ENCODE assay signal across 20 cellular contexts in the genomic region with DNA sequence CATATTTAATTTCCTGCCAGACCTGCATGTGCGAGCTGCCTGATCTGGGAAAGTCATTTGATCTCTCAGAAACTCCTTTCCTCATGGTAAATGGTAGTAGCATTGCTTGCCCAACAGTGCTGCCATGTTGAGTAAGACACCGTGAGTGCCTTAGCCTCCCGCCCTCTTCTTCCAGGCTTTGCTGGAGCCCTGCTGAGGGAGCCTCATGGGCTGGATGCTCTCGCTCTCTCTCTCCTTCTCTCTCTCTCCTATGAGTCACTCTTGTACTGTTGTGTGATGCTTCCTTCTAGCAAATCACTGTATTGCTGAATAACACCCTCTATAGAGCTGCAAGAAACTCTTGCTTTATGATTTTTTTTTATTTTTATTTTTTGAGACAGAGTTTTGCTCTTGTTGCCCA.
A peak's percentile ranks its signal among the peaks of the same experiment; 100 is the strongest.
DNase-seq lines count a peak whose midpoint lies in the region; ATAC-seq and TF ChIP-seq lines count a peak whose summit lies in the region.
"Had no signal": no experiment of that assay in that cellular context is flagged by ENCODE, and none has a peak within 500 bp of the region (broad histone marks: within the 10 kb centered on the region; RNA-seq: fewer than 3 reads in every experiment).

No MANE protein-coding gene starts in this region.

- no peak overlapping the region for H3K9ac ChIP-seq in GM23248

- H3K4me1 ChIP-seq in GM23248 (ENCODE audit: insufficient read depth): no peaks in the 10 kb centered on the region

- POLR2A ChIA-PET in AG04449 (lab: Yijun Ruan, JAX) (no interaction called here), WTC11 (lab: Charles Lee) (no interaction called here), MCF 10A (lab: Yijun Ruan, JAX) (no interaction called here)

- no peak overlapping the region for H2AFZ ChIP-seq in GM23248

- no peak for TF ChIP-seq CTCF in AG04449 (IDR thresholded peaks at IDR 0.05; ENCODE audit: insufficient read depth, low read length, missing control alignments)
- TF ChIP-seq CTCF in foreskin fibroblast (IDR thresholded peaks at IDR 0.05; ENCODE audit: low read depth, low read length): no peak
- TF ChIP-seq CTCF in WTC11 (IDR thresholded peaks at IDR 0.05): no peak
- no peak for TF ChIP-seq CTCF in MCF 10A (IDR thresholded peaks at IDR 0.05; ENCODE audit: unreplicated experiment)

- H3K79me2 ChIP-seq in GM23248 (ENCODE audit: insufficient read depth): no peaks in the 10 kb centered on the region

- in situ Hi-C loops in GM23248 (cut with MboI): no loop called here

- 15 to 18% methylated on average over 4 of the region's 4 CpGs for WGBS in GM23248 (ENCODE audit: low coverage in 1 of 2, low lambda C conversion rate in 2 of 2, missing lambda C conversion rate in 2 of 2), 2 experiments

- no peak for ATAC-seq in WTC11
- ATAC-seq: esophagus mucosa, right cardiac atrium, T-cell had no signal

- intact Hi-C loops in MCF 10A (cut with micrococcal nuclease): no loop called here

- H3K27ac ChIP-seq in GM23248: no peak overlapping the region

- H3K4me2 ChIP-seq in GM23248 (ENCODE audit: unreplicated experiment): no peak overlapping the region

- H3K9me3 ChIP-seq in GM23248 (ENCODE audit: low read depth): no peaks in the 10 kb centered on the region

- no peaks in the 10 kb centered on the region for H3K9me2 ChIP-seq in GM23248 (ENCODE audit: insufficient read depth)

- peak; percentile 2 for DNase-seq in AG04449 (ENCODE audit: low read depth, low spot score)
- peak; percentile 69 for DNase-seq in GM23248
- DNase-seq in MV-4-11 (lab: John Stamatoyannopoulos, UW): peak; percentile 95
- DNase-seq in foreskin fibroblast: peak; percentile 5 to 16
- no peak for DNase-seq in DMS53 (lab: John Stamatoyannopoulos, UW)
- no peak for DNase-seq in mesenteric fat pad (ENCODE audit: low spot score)
- no peak for DNase-seq in WTC11 (ENCODE audit: low spot score)
- no peak for DNase-seq in MCF 10A (ENCODE audit: unreplicated experiment)
- DNase-seq: activated CD4-positive, alpha-beta T cell treated with anti-CD3 and anti-CD28 coated beads, Interleukin-2, amount 10 ng/mL, durations not matched to agents 24 days and 14 days; activated gamma-delta T cell treated with Interleukin-2 at 50 U/mL for 16 hours; amygdala; CD4-positive, alpha-beta memory T cell; central memory CD4-positive, alpha-beta T cell; effector CD4-positive, alpha-beta T cell; NCI-H187 treated with DMSO at 0.1 percent for 48 hours; NCI-H510A treated with DMSO at 0.1 percent for 48 hours; nucleus accumbens; right cardiac atrium; T-cell had no signal

- H3K9me3 Mint-ChIP-seq in WTC11 (peaks cover 8% of the 10 kb centered on the region; the same call in 1 of the 2 replicates), MCF 10A (ENCODE audit: unreplicated experiment) (peaks cover 9% of the 10 kb centered on the region)
- H3K9me3 Mint-ChIP-seq: activated CD4-positive, alpha-beta T cell treated with anti-CD3 and anti-CD28 coated beads, Interleukin-2, amount 10 ng/mL, durations not matched to agents 24 days and 14 days had no signal

- H3K4me3 ChIP-seq in AG04449 (ENCODE audit: low read depth, low read length) (no peak overlapping the region), GM23248 (no peak overlapping the region), foreskin fibroblast (ENCODE audit: low read depth in 1 of 2, low read length in 2 of 2) (no peak overlapping the region)

- no peaks in the 10 kb centered on the region for H3K27me3 Mint-ChIP-seq in WTC11 (ENCODE audit: low read depth)
- H3K27me3 Mint-ChIP-seq in MCF 10A (ENCODE audit: insufficient read depth, unreplicated experiment): no peaks in the 10 kb centered on the region
- H3K27me3 Mint-ChIP-seq: activated CD4-positive, alpha-beta T cell treated with anti-CD3 and anti-CD28 coated beads, Interleukin-2, amount 10 ng/mL, durations not matched to agents 24 days and 14 days had no signal

- CTCF ChIA-PET in AG04449 (lab: Yijun Ruan, JAX) (no interaction called here), WTC11 (lab: Charles Lee) (interaction anchor here (1.2 kb wide), 1 partner anchor 111 kb away, joined by 3 read pairs; no protein-coding TSS in a partner anchor), MCF 10A (lab: Yijun Ruan, JAX) (no interaction called here)

- peaks cover 6% of the 10 kb centered on the region; the same call in 1 of the 2 replicates for H3K27me3 ChIP-seq in GM23248 (replicated peaks; ENCODE audit: insufficient read depth)

- H4K20me1 ChIP-seq in GM23248 (ENCODE audit: insufficient read depth): no peaks in the 10 kb centered on the region

- no peak overlapping the region for H3K27ac Mint-ChIP-seq in WTC11
- H3K27ac Mint-ChIP-seq in MCF 10A (ENCODE audit: low read depth, unreplicated experiment): no peak overlapping the region
- H3K27ac Mint-ChIP-seq: activated CD4-positive, alpha-beta T cell treated with anti-CD3 and anti-CD28 coated beads, Interleukin-2, amount 10 ng/mL, durations not matched to agents 24 days and 14 days; CD4-positive, alpha-beta memory T cell; T-cell had no signal

- H3K36me3 ChIP-seq in GM23248 (ENCODE audit: low read depth): no peaks in the 10 kb centered on the region

- no peaks in the 10 kb centered on the region for H3K36me3 Mint-ChIP-seq in WTC11
- no peaks in the 10 kb centered on the region for H3K36me3 Mint-ChIP-seq in MCF 10A (ENCODE audit: insufficient read depth, unreplicated experiment)
- H3K36me3 Mint-ChIP-seq: CD4-positive, alpha-beta memory T cell; T-cell had no signal

- BruUV-seq in MCF 10A (replicated peaks; lab: Mats Ljungman, UMichigan): no TSS peak

- H3F3A ChIP-seq in GM23248 (ENCODE audit: insufficient read depth): no peaks in the 10 kb centered on the region

- H3K4me3 Mint-ChIP-seq in WTC11: no peak overlapping the region
- H3K4me3 Mint-ChIP-seq in MCF 10A (ENCODE audit: unreplicated experiment): no peak overlapping the region
- H3K4me3 Mint-ChIP-seq: activated CD4-positive, alpha-beta T cell treated with anti-CD3 and anti-CD28 coated beads, Interleukin-2, amount 10 ng/mL, durations not matched to agents 24 days and 14 days; CD4-positive, alpha-beta memory T cell; T-cell had no signal

- H3K4me1 Mint-ChIP-seq in WTC11 (no peaks in the 10 kb centered on the region), MCF 10A (ENCODE audit: insufficient read depth, unreplicated experiment) (no peaks in the 10 kb centered on the region)
- H3K4me1 Mint-ChIP-seq: activated CD4-positive, alpha-beta T cell treated with anti-CD3 and anti-CD28 coated beads, Interleukin-2, amount 10 ng/mL, durations not matched to agents 24 days and 14 days; CD4-positive, alpha-beta memory T cell; T-cell had no signal

TF ChIP-seq in WTC11, 78 proteins besides CTCF, POLR2A, EP300 and RAD21:
- no peak for TF ChIP-seq ZNF423 (CRISPR knock-in tag; IDR thresholded peaks at IDR 0.05)
- TF ChIP-seq ZNF219 (CRISPR knock-in tag; IDR thresholded peaks at IDR 0.05; ENCODE audit: borderline replicate concordance): no peak
- no peak for TF ChIP-seq JUN (CRISPR knock-in tag; IDR thresholded peaks at IDR 0.05)
- TF ChIP-seq, protein P1, sequence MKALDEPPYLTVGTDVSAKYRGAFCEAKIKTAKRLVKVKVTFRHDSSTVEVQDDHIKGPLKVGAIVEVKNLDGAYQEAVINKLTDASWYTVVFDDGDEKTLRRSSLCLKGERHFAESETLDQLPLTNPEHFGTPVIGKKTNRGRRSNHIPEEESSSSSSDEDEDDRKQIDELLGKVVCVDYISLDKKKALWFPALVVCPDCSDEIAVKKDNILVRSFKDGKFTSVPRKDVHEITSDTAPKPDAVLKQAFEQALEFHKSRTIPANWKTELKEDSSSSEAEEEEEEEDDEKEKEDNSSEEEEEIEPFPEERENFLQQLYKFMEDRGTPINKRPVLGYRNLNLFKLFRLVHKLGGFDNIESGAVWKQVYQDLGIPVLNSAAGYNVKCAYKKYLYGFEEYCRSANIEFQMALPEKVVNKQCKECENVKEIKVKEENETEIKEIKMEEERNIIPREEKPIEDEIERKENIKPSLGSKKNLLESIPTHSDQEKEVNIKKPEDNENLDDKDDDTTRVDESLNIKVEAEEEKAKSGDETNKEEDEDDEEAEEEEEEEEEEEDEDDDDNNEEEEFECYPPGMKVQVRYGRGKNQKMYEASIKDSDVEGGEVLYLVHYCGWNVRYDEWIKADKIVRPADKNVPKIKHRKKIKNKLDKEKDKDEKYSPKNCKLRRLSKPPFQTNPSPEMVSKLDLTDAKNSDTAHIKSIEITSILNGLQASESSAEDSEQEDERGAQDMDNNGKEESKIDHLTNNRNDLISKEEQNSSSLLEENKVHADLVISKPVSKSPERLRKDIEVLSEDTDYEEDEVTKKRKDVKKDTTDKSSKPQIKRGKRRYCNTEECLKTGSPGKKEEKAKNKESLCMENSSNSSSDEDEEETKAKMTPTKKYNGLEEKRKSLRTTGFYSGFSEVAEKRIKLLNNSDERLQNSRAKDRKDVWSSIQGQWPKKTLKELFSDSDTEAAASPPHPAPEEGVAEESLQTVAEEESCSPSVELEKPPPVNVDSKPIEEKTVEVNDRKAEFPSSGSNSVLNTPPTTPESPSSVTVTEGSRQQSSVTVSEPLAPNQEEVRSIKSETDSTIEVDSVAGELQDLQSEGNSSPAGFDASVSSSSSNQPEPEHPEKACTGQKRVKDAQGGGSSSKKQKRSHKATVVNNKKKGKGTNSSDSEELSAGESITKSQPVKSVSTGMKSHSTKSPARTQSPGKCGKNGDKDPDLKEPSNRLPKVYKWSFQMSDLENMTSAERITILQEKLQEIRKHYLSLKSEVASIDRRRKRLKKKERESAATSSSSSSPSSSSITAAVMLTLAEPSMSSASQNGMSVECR (CRISPR knock-in tag; IDR thresholded peaks at IDR 0.05; ENCODE audit: borderline replicate concordance): no peak

Comparison
In these comparisons a context has a peak if more than half of its experiments do, and no peak if none do; other contexts are left out.
1. DNase-seq: peak in AG04449 (single experiment), GM23248 (single experiment), MV-4-11 (single experiment) and foreskin fibroblast (2 of 2); none in DMS53 (single experiment), mesenteric fat pad (single experiment), WTC11 (single experiment) and MCF 10A (single experiment).